In the genomic region with DNA sequence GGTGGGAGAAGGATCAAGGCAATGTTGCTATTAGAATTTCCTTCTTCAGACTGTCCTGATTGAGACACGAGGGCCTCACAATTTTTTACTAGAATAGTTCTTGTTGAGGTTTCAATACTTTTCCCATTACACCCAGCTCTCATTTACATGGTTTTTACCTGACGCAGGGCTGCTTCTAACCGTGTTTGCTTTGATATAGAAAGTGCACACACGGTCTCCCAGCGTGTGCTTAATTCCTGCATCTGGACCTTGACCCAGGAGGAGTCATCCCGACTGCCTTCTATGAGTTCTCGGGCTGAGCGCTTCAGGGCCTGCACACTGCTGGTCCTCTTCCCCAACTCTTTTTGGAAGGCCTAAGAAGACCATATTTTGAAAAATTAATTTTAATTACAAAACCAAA, we compare ENCODE assay signal across 1 cellular context.
TF ChIP-seq lines count a peak whose summit lies in the region.

No MANE protein-coding gene starts in this region.

TF ChIP-seq in HepG2, 621 proteins besides CTCF, POLR2A, EP300 and RAD21 (continued from another document and continues in another):
- TF ChIP-seq, protein P1, sequence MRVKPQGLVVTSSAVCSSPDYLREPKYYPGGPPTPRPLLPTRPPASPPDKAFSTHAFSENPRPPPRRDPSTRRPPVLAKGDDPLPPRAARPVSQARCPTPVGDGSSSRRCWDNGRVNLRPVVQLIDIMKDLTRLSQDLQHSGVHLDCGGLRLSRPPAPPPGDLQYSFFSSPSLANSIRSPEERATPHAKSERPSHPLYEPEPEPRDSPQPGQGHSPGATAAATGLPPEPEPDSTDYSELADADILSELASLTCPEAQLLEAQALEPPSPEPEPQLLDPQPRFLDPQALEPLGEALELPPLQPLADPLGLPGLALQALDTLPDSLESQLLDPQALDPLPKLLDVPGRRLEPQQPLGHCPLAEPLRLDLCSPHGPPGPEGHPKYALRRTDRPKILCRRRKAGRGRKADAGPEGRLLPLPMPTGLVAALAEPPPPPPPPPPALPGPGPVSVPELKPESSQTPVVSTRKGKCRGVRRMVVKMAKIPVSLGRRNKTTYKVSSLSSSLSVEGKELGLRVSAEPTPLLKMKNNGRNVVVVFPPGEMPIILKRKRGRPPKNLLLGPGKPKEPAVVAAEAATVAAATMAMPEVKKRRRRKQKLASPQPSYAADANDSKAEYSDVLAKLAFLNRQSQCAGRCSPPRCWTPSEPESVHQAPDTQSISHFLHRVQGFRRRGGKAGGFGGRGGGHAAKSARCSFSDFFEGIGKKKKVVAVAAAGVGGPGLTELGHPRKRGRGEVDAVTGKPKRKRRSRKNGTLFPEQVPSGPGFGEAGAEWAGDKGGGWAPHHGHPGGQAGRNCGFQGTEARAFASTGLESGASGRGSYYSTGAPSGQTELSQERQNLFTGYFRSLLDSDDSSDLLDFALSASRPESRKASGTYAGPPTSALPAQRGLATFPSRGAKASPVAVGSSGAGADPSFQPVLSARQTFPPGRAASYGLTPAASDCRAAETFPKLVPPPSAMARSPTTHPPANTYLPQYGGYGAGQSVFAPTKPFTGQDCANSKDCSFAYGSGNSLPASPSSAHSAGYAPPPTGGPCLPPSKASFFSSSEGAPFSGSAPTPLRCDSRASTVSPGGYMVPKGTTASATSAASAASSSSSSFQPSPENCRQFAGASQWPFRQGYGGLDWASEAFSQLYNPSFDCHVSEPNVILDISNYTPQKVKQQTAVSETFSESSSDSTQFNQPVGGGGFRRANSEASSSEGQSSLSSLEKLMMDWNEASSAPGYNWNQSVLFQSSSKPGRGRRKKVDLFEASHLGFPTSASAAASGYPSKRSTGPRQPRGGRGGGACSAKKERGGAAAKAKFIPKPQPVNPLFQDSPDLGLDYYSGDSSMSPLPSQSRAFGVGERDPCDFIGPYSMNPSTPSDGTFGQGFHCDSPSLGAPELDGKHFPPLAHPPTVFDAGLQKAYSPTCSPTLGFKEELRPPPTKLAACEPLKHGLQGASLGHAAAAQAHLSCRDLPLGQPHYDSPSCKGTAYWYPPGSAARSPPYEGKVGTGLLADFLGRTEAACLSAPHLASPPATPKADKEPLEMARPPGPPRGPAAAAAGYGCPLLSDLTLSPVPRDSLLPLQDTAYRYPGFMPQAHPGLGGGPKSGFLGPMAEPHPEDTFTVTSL (CRISPR knock-in tag; IDR thresholded peaks at IDR 0.05; ENCODE audit: borderline replicate concordance): peak; percentile 77; the same call in 1 of the 2 replicates
- peak; percentile 56; the same call in 1 of the 2 replicates for TF ChIP-seq ZMYM4 (CRISPR knock-in tag; IDR thresholded peaks at IDR 0.05)
- TF ChIP-seq, protein P2, sequence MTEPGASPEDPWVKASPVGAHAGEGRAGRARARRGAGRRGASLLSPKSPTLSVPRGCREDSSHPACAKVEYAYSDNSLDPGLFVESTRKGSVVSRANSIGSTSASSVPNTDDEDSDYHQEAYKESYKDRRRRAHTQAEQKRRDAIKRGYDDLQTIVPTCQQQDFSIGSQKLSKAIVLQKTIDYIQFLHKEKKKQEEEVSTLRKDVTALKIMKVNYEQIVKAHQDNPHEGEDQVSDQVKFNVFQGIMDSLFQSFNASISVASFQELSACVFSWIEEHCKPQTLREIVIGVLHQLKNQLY (CRISPR knock-in tag; IDR thresholded peaks at IDR 0.05): peak; percentile 70; the same call in 1 of the 2 replicates
- peak; percentile 29; the same call in 1 of the 2 replicates for TF ChIP-seq DMAP1 (CRISPR knock-in tag; IDR thresholded peaks at IDR 0.05)
- TF ChIP-seq MTF2 (CRISPR knock-in tag; IDR thresholded peaks at IDR 0.05; ENCODE audit: borderline replicate concordance): no peak
- TF ChIP-seq ZNF260 (CRISPR knock-in tag; IDR thresholded peaks at IDR 0.05; ENCODE audit: borderline replicate concordance, low read depth): no peak
- TF ChIP-seq, protein P3, sequence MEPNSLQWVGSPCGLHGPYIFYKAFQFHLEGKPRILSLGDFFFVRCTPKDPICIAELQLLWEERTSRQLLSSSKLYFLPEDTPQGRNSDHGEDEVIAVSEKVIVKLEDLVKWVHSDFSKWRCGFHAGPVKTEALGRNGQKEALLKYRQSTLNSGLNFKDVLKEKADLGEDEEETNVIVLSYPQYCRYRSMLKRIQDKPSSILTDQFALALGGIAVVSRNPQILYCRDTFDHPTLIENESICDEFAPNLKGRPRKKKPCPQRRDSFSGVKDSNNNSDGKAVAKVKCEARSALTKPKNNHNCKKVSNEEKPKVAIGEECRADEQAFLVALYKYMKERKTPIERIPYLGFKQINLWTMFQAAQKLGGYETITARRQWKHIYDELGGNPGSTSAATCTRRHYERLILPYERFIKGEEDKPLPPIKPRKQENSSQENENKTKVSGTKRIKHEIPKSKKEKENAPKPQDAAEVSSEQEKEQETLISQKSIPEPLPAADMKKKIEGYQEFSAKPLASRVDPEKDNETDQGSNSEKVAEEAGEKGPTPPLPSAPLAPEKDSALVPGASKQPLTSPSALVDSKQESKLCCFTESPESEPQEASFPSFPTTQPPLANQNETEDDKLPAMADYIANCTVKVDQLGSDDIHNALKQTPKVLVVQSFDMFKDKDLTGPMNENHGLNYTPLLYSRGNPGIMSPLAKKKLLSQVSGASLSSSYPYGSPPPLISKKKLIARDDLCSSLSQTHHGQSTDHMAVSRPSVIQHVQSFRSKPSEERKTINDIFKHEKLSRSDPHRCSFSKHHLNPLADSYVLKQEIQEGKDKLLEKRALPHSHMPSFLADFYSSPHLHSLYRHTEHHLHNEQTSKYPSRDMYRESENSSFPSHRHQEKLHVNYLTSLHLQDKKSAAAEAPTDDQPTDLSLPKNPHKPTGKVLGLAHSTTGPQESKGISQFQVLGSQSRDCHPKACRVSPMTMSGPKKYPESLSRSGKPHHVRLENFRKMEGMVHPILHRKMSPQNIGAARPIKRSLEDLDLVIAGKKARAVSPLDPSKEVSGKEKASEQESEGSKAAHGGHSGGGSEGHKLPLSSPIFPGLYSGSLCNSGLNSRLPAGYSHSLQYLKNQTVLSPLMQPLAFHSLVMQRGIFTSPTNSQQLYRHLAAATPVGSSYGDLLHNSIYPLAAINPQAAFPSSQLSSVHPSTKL (CRISPR knock-in tag; IDR thresholded peaks at IDR 0.05): peak; percentile 89
- TF ChIP-seq TCF7L2 (IDR thresholded peaks at IDR 0.05; ENCODE audit: low read depth, low read length): no peak
- peak; percentile 61; the same call in 1 of the 2 replicates for TF ChIP-seq ZNF331 (CRISPR knock-in tag; IDR thresholded peaks at IDR 0.05)
- TF ChIP-seq NFE2L1 (CRISPR knock-in tag; IDR thresholded peaks at IDR 0.05; ENCODE audit: borderline replicate concordance): no peak
- TF ChIP-seq, protein P4, sequence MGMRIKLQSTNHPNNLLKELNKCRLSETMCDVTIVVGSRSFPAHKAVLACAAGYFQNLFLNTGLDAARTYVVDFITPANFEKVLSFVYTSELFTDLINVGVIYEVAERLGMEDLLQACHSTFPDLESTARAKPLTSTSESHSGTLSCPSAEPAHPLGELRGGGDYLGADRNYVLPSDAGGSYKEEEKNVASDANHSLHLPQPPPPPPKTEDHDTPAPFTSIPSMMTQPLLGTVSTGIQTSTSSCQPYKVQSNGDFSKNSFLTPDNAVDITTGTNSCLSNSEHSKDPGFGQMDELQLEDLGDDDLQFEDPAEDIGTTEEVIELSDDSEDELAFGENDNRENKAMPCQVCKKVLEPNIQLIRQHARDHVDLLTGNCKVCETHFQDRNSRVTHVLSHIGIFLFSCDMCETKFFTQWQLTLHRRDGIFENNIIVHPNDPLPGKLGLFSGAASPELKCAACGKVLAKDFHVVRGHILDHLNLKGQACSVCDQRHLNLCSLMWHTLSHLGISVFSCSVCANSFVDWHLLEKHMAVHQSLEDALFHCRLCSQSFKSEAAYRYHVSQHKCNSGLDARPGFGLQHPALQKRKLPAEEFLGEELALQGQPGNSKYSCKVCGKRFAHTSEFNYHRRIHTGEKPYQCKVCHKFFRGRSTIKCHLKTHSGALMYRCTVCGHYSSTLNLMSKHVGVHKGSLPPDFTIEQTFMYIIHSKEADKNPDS (CRISPR knock-in tag; IDR thresholded peaks at IDR 0.05): no peak
- no peak for TF ChIP-seq NR2C2 (CRISPR knock-in tag; IDR thresholded peaks at IDR 0.05; ENCODE audit: borderline replicate concordance)
- no peak for TF ChIP-seq ZNF251 (CRISPR knock-in tag; IDR thresholded peaks at IDR 0.05)
- no peak for TF ChIP-seq IKZF4 (CRISPR knock-in tag; IDR thresholded peaks at IDR 0.05; ENCODE audit: borderline replicate concordance, low read depth, not compliant biosample characterization)
- TF ChIP-seq ZNF317 (CRISPR knock-in tag; IDR thresholded peaks at IDR 0.05): peak; percentile 44; the same call in 1 of the 2 replicates
- no peak for TF ChIP-seq MEF2D (CRISPR knock-in tag; IDR thresholded peaks at IDR 0.05)
- TF ChIP-seq ZNF883 (CRISPR knock-in tag; IDR thresholded peaks at IDR 0.05; ENCODE audit: not compliant biosample characterization): no peak
- no peak for TF ChIP-seq ZNF841 (CRISPR knock-in tag; IDR thresholded peaks at IDR 0.05; ENCODE audit: borderline replicate concordance)
- no peak for TF ChIP-seq ZNF496 (CRISPR knock-in tag; IDR thresholded peaks at IDR 0.05; ENCODE audit: insufficient replicate concordance)
- TF ChIP-seq PITX1 (CRISPR knock-in tag; IDR thresholded peaks at IDR 0.05): peak; percentile 75
- TF ChIP-seq ATM (IDR thresholded peaks at IDR 0.05; ENCODE audit: borderline replicate concordance): no peak
- no peak for TF ChIP-seq CEBPG (CRISPR knock-in tag; IDR thresholded peaks at IDR 0.05)
- TF ChIP-seq ARNT2 (CRISPR knock-in tag; IDR thresholded peaks at IDR 0.05; ENCODE audit: low read depth): no peak
- TF ChIP-seq YEATS2 (CRISPR knock-in tag; IDR thresholded peaks at IDR 0.05; ENCODE audit: borderline replicate concordance): no peak
- no peak for TF ChIP-seq SRSF4 (IDR thresholded peaks at IDR 0.05; ENCODE audit: low read depth, low read length, poor library complexity, severe bottlenecking)
- no peak for TF ChIP-seq NFYB (CRISPR knock-in tag; IDR thresholded peaks at IDR 0.05)
- peak; percentile 77 for TF ChIP-seq POGZ (CRISPR knock-in tag; IDR thresholded peaks at IDR 0.05)
- TF ChIP-seq GPN1 (CRISPR knock-in tag; IDR thresholded peaks at IDR 0.05; ENCODE audit: borderline replicate concordance): no peak
- no peak for TF ChIP-seq SSRP1 (CRISPR knock-in tag; IDR thresholded peaks at IDR 0.05)
- no peak for TF ChIP-seq MED13 (CRISPR knock-in tag; IDR thresholded peaks at IDR 0.05)
- TF ChIP-seq, protein P5, sequence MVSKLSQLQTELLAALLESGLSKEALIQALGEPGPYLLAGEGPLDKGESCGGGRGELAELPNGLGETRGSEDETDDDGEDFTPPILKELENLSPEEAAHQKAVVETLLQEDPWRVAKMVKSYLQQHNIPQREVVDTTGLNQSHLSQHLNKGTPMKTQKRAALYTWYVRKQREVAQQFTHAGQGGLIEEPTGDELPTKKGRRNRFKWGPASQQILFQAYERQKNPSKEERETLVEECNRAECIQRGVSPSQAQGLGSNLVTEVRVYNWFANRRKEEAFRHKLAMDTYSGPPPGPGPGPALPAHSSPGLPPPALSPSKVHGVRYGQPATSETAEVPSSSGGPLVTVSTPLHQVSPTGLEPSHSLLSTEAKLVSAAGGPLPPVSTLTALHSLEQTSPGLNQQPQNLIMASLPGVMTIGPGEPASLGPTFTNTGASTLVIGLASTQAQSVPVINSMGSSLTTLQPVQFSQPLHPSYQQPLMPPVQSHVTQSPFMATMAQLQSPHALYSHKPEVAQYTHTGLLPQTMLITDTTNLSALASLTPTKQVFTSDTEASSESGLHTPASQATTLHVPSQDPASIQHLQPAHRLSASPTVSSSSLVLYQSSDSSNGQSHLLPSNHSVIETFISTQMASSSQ (IDR thresholded peaks at IDR 0.05; ENCODE audit: low read depth): no peak
- TF ChIP-seq, protein P5 (CRISPR knock-in tag; IDR thresholded peaks at IDR 0.05; ENCODE audit: borderline replicate concordance): no peak; the same call in 1 of the 2 replicates
- TF ChIP-seq ZNF709 (CRISPR knock-in tag; IDR thresholded peaks at IDR 0.05): no peak
- peak; percentile 84 for TF ChIP-seq HNF4G (IDR thresholded peaks at IDR 0.05; ENCODE audit: borderline replicate concordance, low read depth, low read length)
- TF ChIP-seq HNF4G (CRISPR knock-in tag; IDR thresholded peaks at IDR 0.05; ENCODE audit: borderline replicate concordance, low read depth): no peak; the same call in 1 of the 2 replicates
- no peak for TF ChIP-seq FOXA1 (IDR thresholded peaks at IDR 0.05)
- TF ChIP-seq FOXA1 (CRISPR knock-in tag; IDR thresholded peaks at IDR 0.05): peak; percentile 55; the same call in 1 of the 2 replicates
- TF ChIP-seq ZNF558 (CRISPR knock-in tag; IDR thresholded peaks at IDR 0.05; ENCODE audit: borderline replicate concordance): no peak
- TF ChIP-seq, protein P6, sequence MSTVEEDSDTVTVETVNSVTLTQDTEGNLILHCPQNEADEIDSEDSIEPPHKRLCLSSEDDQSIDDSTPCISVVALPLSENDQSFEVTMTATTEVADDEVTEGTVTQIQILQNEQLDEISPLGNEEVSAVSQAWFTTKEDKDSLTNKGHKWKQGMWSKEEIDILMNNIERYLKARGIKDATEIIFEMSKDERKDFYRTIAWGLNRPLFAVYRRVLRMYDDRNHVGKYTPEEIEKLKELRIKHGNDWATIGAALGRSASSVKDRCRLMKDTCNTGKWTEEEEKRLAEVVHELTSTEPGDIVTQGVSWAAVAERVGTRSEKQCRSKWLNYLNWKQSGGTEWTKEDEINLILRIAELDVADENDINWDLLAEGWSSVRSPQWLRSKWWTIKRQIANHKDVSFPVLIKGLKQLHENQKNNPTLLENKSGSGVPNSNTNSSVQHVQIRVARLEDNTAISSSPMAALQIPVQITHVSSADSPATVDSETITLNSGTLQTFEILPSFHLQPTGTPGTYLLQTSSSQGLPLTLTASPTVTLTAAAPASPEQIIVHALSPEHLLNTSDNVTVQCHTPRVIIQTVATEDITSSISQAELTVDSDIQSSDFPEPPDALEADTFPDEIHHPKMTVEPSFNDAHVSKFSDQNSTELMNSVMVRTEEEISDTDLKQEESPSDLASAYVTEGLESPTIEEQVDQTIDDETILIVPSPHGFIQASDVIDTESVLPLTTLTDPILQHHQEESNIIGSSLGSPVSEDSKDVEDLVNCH (CRISPR knock-in tag; IDR thresholded peaks at IDR 0.05): no peak
- TF ChIP-seq, protein P7, sequence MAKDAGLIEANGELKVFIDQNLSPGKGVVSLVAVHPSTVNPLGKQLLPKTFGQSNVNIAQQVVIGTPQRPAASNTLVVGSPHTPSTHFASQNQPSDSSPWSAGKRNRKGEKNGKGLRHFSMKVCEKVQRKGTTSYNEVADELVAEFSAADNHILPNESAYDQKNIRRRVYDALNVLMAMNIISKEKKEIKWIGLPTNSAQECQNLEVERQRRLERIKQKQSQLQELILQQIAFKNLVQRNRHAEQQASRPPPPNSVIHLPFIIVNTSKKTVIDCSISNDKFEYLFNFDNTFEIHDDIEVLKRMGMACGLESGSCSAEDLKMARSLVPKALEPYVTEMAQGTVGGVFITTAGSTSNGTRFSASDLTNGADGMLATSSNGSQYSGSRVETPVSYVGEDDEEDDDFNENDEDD (CRISPR knock-in tag; IDR thresholded peaks at IDR 0.05; ENCODE audit: borderline replicate concordance): no peak
- no peak for TF ChIP-seq ZNF138 (CRISPR knock-in tag; IDR thresholded peaks at IDR 0.05; ENCODE audit: low read depth)
